ENCODE assay signal across 1 cellular context in genomic region chrX:23901805-23902204, GRCh38.
TF ChIP-seq lines count a peak whose summit lies in the region.

No MANE protein-coding gene starts in this region.

TF ChIP-seq in K562, 482 proteins besides CTCF, POLR2A, EP300 and RAD21 (continued from another document):
- TF ChIP-seq, protein P1, sequence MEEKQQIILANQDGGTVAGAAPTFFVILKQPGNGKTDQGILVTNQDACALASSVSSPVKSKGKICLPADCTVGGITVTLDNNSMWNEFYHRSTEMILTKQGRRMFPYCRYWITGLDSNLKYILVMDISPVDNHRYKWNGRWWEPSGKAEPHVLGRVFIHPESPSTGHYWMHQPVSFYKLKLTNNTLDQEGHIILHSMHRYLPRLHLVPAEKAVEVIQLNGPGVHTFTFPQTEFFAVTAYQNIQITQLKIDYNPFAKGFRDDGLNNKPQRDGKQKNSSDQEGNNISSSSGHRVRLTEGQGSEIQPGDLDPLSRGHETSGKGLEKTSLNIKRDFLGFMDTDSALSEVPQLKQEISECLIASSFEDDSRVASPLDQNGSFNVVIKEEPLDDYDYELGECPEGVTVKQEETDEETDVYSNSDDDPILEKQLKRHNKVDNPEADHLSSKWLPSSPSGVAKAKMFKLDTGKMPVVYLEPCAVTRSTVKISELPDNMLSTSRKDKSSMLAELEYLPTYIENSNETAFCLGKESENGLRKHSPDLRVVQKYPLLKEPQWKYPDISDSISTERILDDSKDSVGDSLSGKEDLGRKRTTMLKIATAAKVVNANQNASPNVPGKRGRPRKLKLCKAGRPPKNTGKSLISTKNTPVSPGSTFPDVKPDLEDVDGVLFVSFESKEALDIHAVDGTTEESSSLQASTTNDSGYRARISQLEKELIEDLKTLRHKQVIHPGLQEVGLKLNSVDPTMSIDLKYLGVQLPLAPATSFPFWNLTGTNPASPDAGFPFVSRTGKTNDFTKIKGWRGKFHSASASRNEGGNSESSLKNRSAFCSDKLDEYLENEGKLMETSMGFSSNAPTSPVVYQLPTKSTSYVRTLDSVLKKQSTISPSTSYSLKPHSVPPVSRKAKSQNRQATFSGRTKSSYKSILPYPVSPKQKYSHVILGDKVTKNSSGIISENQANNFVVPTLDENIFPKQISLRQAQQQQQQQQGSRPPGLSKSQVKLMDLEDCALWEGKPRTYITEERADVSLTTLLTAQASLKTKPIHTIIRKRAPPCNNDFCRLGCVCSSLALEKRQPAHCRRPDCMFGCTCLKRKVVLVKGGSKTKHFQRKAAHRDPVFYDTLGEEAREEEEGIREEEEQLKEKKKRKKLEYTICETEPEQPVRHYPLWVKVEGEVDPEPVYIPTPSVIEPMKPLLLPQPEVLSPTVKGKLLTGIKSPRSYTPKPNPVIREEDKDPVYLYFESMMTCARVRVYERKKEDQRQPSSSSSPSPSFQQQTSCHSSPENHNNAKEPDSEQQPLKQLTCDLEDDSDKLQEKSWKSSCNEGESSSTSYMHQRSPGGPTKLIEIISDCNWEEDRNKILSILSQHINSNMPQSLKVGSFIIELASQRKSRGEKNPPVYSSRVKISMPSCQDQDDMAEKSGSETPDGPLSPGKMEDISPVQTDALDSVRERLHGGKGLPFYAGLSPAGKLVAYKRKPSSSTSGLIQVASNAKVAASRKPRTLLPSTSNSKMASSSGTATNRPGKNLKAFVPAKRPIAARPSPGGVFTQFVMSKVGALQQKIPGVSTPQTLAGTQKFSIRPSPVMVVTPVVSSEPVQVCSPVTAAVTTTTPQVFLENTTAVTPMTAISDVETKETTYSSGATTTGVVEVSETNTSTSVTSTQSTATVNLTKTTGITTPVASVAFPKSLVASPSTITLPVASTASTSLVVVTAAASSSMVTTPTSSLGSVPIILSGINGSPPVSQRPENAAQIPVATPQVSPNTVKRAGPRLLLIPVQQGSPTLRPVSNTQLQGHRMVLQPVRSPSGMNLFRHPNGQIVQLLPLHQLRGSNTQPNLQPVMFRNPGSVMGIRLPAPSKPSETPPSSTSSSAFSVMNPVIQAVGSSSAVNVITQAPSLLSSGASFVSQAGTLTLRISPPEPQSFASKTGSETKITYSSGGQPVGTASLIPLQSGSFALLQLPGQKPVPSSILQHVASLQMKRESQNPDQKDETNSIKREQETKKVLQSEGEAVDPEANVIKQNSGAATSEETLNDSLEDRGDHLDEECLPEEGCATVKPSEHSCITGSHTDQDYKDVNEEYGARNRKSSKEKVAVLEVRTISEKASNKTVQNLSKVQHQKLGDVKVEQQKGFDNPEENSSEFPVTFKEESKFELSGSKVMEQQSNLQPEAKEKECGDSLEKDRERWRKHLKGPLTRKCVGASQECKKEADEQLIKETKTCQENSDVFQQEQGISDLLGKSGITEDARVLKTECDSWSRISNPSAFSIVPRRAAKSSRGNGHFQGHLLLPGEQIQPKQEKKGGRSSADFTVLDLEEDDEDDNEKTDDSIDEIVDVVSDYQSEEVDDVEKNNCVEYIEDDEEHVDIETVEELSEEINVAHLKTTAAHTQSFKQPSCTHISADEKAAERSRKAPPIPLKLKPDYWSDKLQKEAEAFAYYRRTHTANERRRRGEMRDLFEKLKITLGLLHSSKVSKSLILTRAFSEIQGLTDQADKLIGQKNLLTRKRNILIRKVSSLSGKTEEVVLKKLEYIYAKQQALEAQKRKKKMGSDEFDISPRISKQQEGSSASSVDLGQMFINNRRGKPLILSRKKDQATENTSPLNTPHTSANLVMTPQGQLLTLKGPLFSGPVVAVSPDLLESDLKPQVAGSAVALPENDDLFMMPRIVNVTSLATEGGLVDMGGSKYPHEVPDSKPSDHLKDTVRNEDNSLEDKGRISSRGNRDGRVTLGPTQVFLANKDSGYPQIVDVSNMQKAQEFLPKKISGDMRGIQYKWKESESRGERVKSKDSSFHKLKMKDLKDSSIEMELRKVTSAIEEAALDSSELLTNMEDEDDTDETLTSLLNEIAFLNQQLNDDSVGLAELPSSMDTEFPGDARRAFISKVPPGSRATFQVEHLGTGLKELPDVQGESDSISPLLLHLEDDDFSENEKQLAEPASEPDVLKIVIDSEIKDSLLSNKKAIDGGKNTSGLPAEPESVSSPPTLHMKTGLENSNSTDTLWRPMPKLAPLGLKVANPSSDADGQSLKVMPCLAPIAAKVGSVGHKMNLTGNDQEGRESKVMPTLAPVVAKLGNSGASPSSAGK (IDR thresholded peaks at IDR 0.05): peak; percentile 47; the same call in 1 of the 2 replicates
- TF ChIP-seq CC2D1A (IDR thresholded peaks at IDR 0.05) (peak; percentile 68), ZNF592 (IDR thresholded peaks at IDR 0.05) (peak; percentile 41; the same call in 1 of the 2 replicates), L3MBTL2 (IDR thresholded peaks at IDR 0.05) (peak; percentile 67; the same call in 1 of the 2 replicates), POLR3A (IDR thresholded peaks at IDR 0.05; ENCODE audit: borderline replicate concordance, extremely low read depth, insufficient read depth, insufficient read length) (no peak), ZNF445 (CRISPR knock-in tag; IDR thresholded peaks at IDR 0.05; ENCODE audit: low read depth) (no peak), SMC3 (conservative IDR thresholded peaks at IDR 0.05; ENCODE audit: insufficient read depth, low read depth, low read length) (peak; percentile 79), JUN (IDR thresholded peaks at IDR 0.05; ENCODE audit: borderline replicate concordance, low read depth, low read length) (0 out of 2 replicates have a peak, but pooled peaks have one; percentile 19), JUN (CRISPR knock-in tag; IDR thresholded peaks at IDR 0.05; ENCODE audit: borderline replicate concordance) (no peak), VEZF1 (CRISPR knock-in tag; IDR thresholded peaks at IDR 0.05) (peak; percentile 48), RCOR1 (IDR thresholded peaks at IDR 0.05; ENCODE audit: borderline replicate concordance in 1 of 2, low read depth in 2 of 2, low read length in 2 of 2) (peak in 1 of 2 experiments; percentile 9; a peak in 1 of 4 replicates), SIN3B (IDR thresholded peaks at IDR 0.05; ENCODE audit: low read depth) (no peak)
- TF ChIP-seq, protein P2, sequence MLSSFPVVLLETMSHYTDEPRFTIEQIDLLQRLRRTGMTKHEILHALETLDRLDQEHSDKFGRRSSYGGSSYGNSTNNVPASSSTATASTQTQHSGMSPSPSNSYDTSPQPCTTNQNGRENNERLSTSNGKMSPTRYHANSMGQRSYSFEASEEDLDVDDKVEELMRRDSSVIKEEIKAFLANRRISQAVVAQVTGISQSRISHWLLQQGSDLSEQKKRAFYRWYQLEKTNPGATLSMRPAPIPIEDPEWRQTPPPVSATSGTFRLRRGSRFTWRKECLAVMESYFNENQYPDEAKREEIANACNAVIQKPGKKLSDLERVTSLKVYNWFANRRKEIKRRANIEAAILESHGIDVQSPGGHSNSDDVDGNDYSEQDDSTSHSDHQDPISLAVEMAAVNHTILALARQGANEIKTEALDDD (IDR thresholded peaks at IDR 0.05): peak; percentile 40; the same call in 1 of the 2 replicates
- TF ChIP-seq, protein P3, sequence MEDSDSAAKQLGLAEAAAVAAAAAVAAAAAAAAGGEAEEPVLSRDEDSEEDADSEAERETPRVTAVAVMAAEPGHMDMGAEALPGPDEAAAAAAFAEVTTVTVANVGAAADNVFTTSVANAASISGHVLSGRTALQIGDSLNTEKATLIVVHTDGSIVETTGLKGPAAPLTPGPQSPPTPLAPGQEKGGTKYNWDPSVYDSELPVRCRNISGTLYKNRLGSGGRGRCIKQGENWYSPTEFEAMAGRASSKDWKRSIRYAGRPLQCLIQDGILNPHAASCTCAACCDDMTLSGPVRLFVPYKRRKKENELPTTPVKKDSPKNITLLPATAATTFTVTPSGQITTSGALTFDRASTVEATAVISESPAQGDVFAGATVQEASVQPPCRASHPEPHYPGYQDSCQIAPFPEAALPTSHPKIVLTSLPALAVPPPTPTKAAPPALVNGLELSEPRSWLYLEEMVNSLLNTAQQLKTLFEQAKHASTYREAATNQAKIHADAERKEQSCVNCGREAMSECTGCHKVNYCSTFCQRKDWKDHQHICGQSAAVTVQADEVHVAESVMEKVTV (CRISPR knock-in tag; IDR thresholded peaks at IDR 0.05): peak; percentile 78
